ENCODE assay signal across 33 cellular contexts in genomic region chr7:134481167-134481566, GRCh38. TPM values are rescaled to one million over a fixed set of nuclear protein-coding genes. Genes with fewer than 3 reads are reported as not detected.
"Had no signal": no experiment of that assay in that cellular context is flagged by ENCODE, and none has a peak within 500 bp of the region (broad histone marks: within the 10 kb centered on the region; RNA-seq: fewer than 3 reads in every experiment).

No MANE protein-coding gene starts in this region.

- H2AFZ ChIP-seq: hepatocyte had no signal

- H3K9me3 ChIP-seq: adrenal gland, breast epithelium, esophagus muscularis mucosa, pancreas, psoas muscle, tibial artery had no signal

- H3K4me3 Mint-ChIP-seq: activated B cell treated with CpG ODN at 0.5 μM for 24 hours; activated CD4-positive, alpha-beta T cell treated with anti-CD3 and anti-CD28 coated beads for 36 hours; activated naive CD8-positive, alpha-beta T cell; activated T-cell treated with anti-CD3 and anti-CD28 coated beads, Interleukin-2, amount 50 U/mL, for 4 hours; central memory CD8-positive, alpha-beta T cell; immature natural killer cell; nephron progenitor cell; stimulated activated effector memory CD8-positive, alpha-beta T cell treated with anti-CD3 and anti-CD28 coated beads, Interleukin-12 subunit alpha, Interleukin-12 subunit beta, amount 100 ng/mL, for 72 hours; stimulated activated naive CD8-positive, alpha-beta T cell treated with anti-CD3 and anti-CD28 coated beads, Interleukin-15, amount 100 ng/mL, for 72 hours had no signal

- FAIRE-seq: colon, frontal cortex, pancreas had no signal

- H3K79me2 ChIP-seq: hepatocyte had no signal

- H3K27ac Mint-ChIP-seq: activated B cell treated with CpG ODN at 0.5 μM for 24 hours; activated CD4-positive, alpha-beta T cell treated with anti-CD3 and anti-CD28 coated beads for 36 hours; activated naive CD8-positive, alpha-beta T cell; activated T-helper 2 cell treated with anti-CD3 and anti-CD28 coated beads, Interferon-gamma antibody, Interleukin-2, Interleukin-4, amounts not matched to agents 10 μg/mL and 5 μg/mL and 100 μg/mL, durations not matched to agents 14 hours and 24 hours and 36 hours; immature natural killer cell; nephron progenitor cell; stimulated activated effector memory CD8-positive, alpha-beta T cell treated with anti-CD3 and anti-CD28 coated beads, Interleukin-12 subunit alpha, Interleukin-12 subunit beta, amount 100 ng/mL, for 72 hours; stimulated activated naive CD8-positive, alpha-beta T cell treated with anti-CD3 and anti-CD28 coated beads, Interleukin-15, amount 100 ng/mL, for 72 hours had no signal

- H3K4me2 ChIP-seq: hepatocyte had no signal

- ATAC-seq: activated CD4-positive, alpha-beta T cell treated with anti-CD3 and anti-CD28 coated beads for 36 hours; activated T-cell treated with anti-CD3 and anti-CD28 coated beads, Interleukin-2, amount 50 U/mL, for 4 hours; left lobe of liver; stimulated activated effector memory CD8-positive, alpha-beta T cell treated with anti-CD3 and anti-CD28 coated beads, Interleukin-12 subunit alpha, Interleukin-12 subunit beta, amount 100 ng/mL, for 72 hours; stimulated activated naive CD8-positive, alpha-beta T cell treated with anti-CD3 and anti-CD28 coated beads, Interleukin-15, amount 100 ng/mL, for 72 hours had no signal

- H3K36me3 ChIP-seq: adrenal gland, breast epithelium, esophagus muscularis mucosa, pancreas, tibial artery had no signal

- H3K4me1 ChIP-seq: breast epithelium had no signal

- H3K9me3 Mint-ChIP-seq: activated T-cell treated with anti-CD3 and anti-CD28 coated beads, Interleukin-2, amount 50 U/mL, for 4 hours; activated T-helper 2 cell treated with anti-CD3 and anti-CD28 coated beads, Interferon-gamma antibody, Interleukin-2, Interleukin-4, amounts not matched to agents 10 μg/mL and 5 μg/mL and 100 μg/mL, durations not matched to agents 14 hours and 24 hours and 36 hours; central memory CD8-positive, alpha-beta T cell; immature natural killer cell; nephron progenitor cell; stimulated activated effector memory CD8-positive, alpha-beta T cell treated with anti-CD3 and anti-CD28 coated beads, Interleukin-12 subunit alpha, Interleukin-12 subunit beta, amount 100 ng/mL, for 72 hours; stimulated activated naive CD8-positive, alpha-beta T cell treated with anti-CD3 and anti-CD28 coated beads, Interleukin-15, amount 100 ng/mL, for 72 hours had no signal

- DNase-seq: activated B cell treated with CpG ODN at 0.5 μM for 24 hours; activated CD4-positive, alpha-beta T cell treated with anti-CD3 and anti-CD28 coated beads for 36 hours; activated CD4-positive, alpha-beta T cell treated with anti-CD3 and anti-CD28 coated beads, Interleukin-2, amount 50 U/mL, for 4 hours; activated CD8-positive, alpha-beta memory T cell treated with anti-CD3 and anti-CD28 coated beads, Interleukin-2, amount 50 U/mL, for 48 hours; activated naive CD4-positive, alpha-beta T cell; activated T-cell treated with anti-CD3 and anti-CD28 coated beads, Interleukin-2, amount 50 U/mL, for 4 hours; effector memory CD4-positive, alpha-beta T cell; glutamatergic neuron; immature natural killer cell; midbrain; nephron progenitor cell; psoas muscle; right cardiac atrium; stimulated activated CD4-positive, alpha-beta T cell treated with anti-CD3 and anti-CD28 coated beads, Interleukin-2, amount 100 ng/mL, for 24 hours; stimulated activated naive CD8-positive, alpha-beta T cell treated with anti-CD3 and anti-CD28 coated beads, Interleukin-15, amount 100 ng/mL, for 72 hours; T1000; tibial artery had no signal

- H3K27ac ChIP-seq: breast epithelium, esophagus muscularis mucosa, hepatocyte, pancreas, psoas muscle, skin epidermis, tibial artery had no signal

- H3K4me1 Mint-ChIP-seq: activated B cell treated with CpG ODN at 0.5 μM for 24 hours; activated CD4-positive, alpha-beta T cell treated with anti-CD3 and anti-CD28 coated beads for 36 hours; central memory CD8-positive, alpha-beta T cell; immature natural killer cell; nephron progenitor cell; stimulated activated effector memory CD8-positive, alpha-beta T cell treated with anti-CD3 and anti-CD28 coated beads, Interleukin-12 subunit alpha, Interleukin-12 subunit beta, amount 100 ng/mL, for 72 hours; stimulated activated naive CD8-positive, alpha-beta T cell treated with anti-CD3 and anti-CD28 coated beads, Interleukin-15, amount 100 ng/mL, for 72 hours had no signal

- H3K4me3 ChIP-seq: adrenal gland, breast epithelium, esophagus muscularis mucosa, hepatocyte, pancreas, psoas muscle, skin epidermis, tibial artery had no signal

- H3K27me3 ChIP-seq: adrenal gland, breast epithelium, esophagus muscularis mucosa, hepatocyte, pancreas, tibial artery had no signal

- H3K36me3 Mint-ChIP-seq: activated naive CD8-positive, alpha-beta T cell; immature natural killer cell; stimulated activated effector memory CD8-positive, alpha-beta T cell treated with anti-CD3 and anti-CD28 coated beads, Interleukin-12 subunit alpha, Interleukin-12 subunit beta, amount 100 ng/mL, for 72 hours had no signal

RNA-seq across cellular contexts. Expression of gene AKR1B10, which starts 46.2 kb away (rescaled TPM):
- total RNA-seq: activated B cell treated with CpG ODN at 0.5 μM for 24 hours; activated CD4-positive, alpha-beta T cell treated with anti-CD3 and anti-CD28 coated beads for 36 hours; activated CD8-positive, alpha-beta memory T cell treated with anti-CD3 and anti-CD28 coated beads for 36 hours; activated T-helper 2 cell treated with anti-CD3 and anti-CD28 coated beads, Interferon-gamma antibody, Interleukin-2, Interleukin-4, amounts not matched to agents 10 μg/mL and 5 μg/mL and 100 μg/mL, durations not matched to agents 14 hours and 24 hours and 36 hours; frontal cortex; kidney epithelial cell; lung microvascular endothelial cell had no signal
- polyA plus RNA-seq: immature natural killer cell had no signal
